8 cellular contexts compared by ENCODE assay signal in genomic region chr1:45303582-45304310, GRCh38. TPM values are rescaled to one million over a fixed set of nuclear protein-coding genes. Genes with fewer than 3 reads are reported as not detected.
DNase-seq lines count a peak whose midpoint lies in the region; ATAC-seq and TF ChIP-seq lines count a peak whose summit lies in the region.

No MANE protein-coding gene starts in this region.

- POLR2A ChIA-PET in T-cell (lab: Charles Lee), result interaction anchor here (0.6 to 1.3 kb wide), 19 partner anchors 11 to 943 kb away, joined by 3 to 32 read pairs (median 5); partner anchors contain the start of genes MUTYH (in 2 of the 2), TOE1 (in 2 of the 2), BTBD19 (in 1 of the 2) and HECTD3 (in 1 of the 2)

- in situ Hi-C loops in GM13976 (cut with MboI; ENCODE audit: low sequenced_read_pairs, unreplicated experiment), result no loop called here

- H3K27ac ChIP-seq in prostate gland, result peak overlapping the region; percentile 86 to 90
- peak overlapping the region; percentile 81 for H3K27ac ChIP-seq in urinary bladder (ENCODE audit: low read depth)

- peak overlapping the region; percentile 61 to 63 for H3K4me3 ChIP-seq in prostate gland
- peak overlapping the region; percentile 68 for H3K4me3 ChIP-seq in urinary bladder (ENCODE audit: low read depth, low read length)

- H3K9me3 Mint-ChIP-seq in T-cell, result no peaks in the 10 kb centered on the region

- CTCF ChIA-PET in T-cell (lab: Charles Lee), result interaction anchor here (0.5 to 6.5 kb wide), 55 partner anchors 11 to 1589 kb away, joined by 3 to 124 read pairs (median 4); partner anchors contain the start of genes MUTYH (in 2 of the 2), TOE1 (in 2 of the 2), ARMH1 (in 1 of the 2) and ATPAF1 (in 1 of the 2)

- WGBS in prostate gland, result under 1% methylated on average over 58 of the region's 63 CpGs
- WGBS in urinary bladder, result under 1% methylated on average over 63 of the region's 63 CpGs

- no peaks in the 10 kb centered on the region for H3K9me3 ChIP-seq in prostate gland

- DNase-seq in GM13976 (ENCODE audit: low spot score), result peak; percentile 98
- DNase-seq in NCI-H146 (lab: John Stamatoyannopoulos, UW), result peak; percentile 95
- peak; percentile 91 to 98 (median 96) for DNase-seq in T-cell
- DNase-seq in amygdala (lab: John Stamatoyannopoulos, UW), result peak; percentile 69 to 99 (median 97)
- peak; percentile 99 for DNase-seq in left ventricle myocardium superior
- peak; percentile 98 for DNase-seq in prostate gland (ENCODE audit: low spot score)

- peak; percentile 65 for ATAC-seq in HG02852 (IDR thresholded peaks at IDR 0.05; ENCODE audit: unreplicated experiment)
- ATAC-seq in T-cell (replicated peaks in 1 of 4), result peak; percentile 85 to 91 (median 89)
- ATAC-seq in left ventricle myocardium superior, result peak; percentile 97

- no peaks in the 10 kb centered on the region for H3K36me3 ChIP-seq in prostate gland
- no peaks in the 10 kb centered on the region for H3K36me3 ChIP-seq in urinary bladder (ENCODE audit: insufficient read depth)

- peak overlapping the region; percentile 96 to 98 for H3K27ac Mint-ChIP-seq in T-cell

- peak overlapping the region; percentile 88 to 90 (median 90) for H3K4me3 Mint-ChIP-seq in T-cell

- H3K27me3 ChIP-seq in prostate gland (replicated peaks; ENCODE audit: insufficient read depth), result no peaks in the 10 kb centered on the region

- no peaks in the 10 kb centered on the region for H3K36me3 Mint-ChIP-seq in T-cell

- H3K27me3 Mint-ChIP-seq in T-cell, result no peaks in the 10 kb centered on the region

- TF ChIP-seq POLR2A in prostate gland (IDR thresholded peaks at IDR 0.05), result peak; percentile 82

- no peaks in the 10 kb centered on the region for H3K4me1 ChIP-seq in prostate gland (replicated peaks)
- no peaks in the 10 kb centered on the region for H3K4me1 ChIP-seq in urinary bladder (ENCODE audit: insufficient read depth)

- intact Hi-C loops in left ventricle myocardium superior (cut with micrococcal nuclease), result no loop called here
- intact Hi-C loops in prostate gland (cut with DNase I), result loop anchor here (2.0 to 10.0 kb wide), 5 partner anchors 189 to 569 kb away; partner anchors contain the start of genes KIF2C, RNU5D-1, RPS8 and TESK2

- H3K4me1 Mint-ChIP-seq in T-cell, result peaks cover 19 to 32% (median 20%) of the 10 kb centered on the region in 3 donors

- TF ChIP-seq CTCF in GM13976 (IDR thresholded peaks at IDR 0.05; ENCODE audit: borderline replicate concordance, control extremely low read depth, extremely low read depth, insufficient read depth, missing control alignments), result peak; percentile 88
- peak; percentile 65 to 85 (median 79) for TF ChIP-seq CTCF in prostate gland (IDR thresholded peaks at IDR 0.05)

RNA-seq across cellular contexts. Expression of gene HPDL, which starts 22.9 kb away (rescaled TPM):
- total RNA-seq in T-cell, result 1 to 10 TPM in 3 of 5 donors, under 1 TPM in 2; 0.21 to 2.0 (median 1.4) TPM
- total RNA-seq in left ventricle myocardium superior, result not detected
- total RNA-seq in prostate gland, result 1 to 10 TPM in 1 of 2 donors, under 1 TPM in 1; 0.41 to 1.5 TPM
- 0.74 TPM for total RNA-seq in urinary bladder
- polyA plus RNA-seq in urinary bladder, result 1.0 TPM

RNA-seq across cellular contexts. Expression of gene TOE1, which starts 36.2 kb away (rescaled TPM):
- total RNA-seq in T-cell (10 to 100 TPM; 16.8 to 50.0 (median 19.8) TPM), left ventricle myocardium superior (3.5 TPM), prostate gland (10 to 100 TPM; 14.8 to 15.7 TPM), urinary bladder (8.9 TPM)
- 11.1 TPM for polyA plus RNA-seq in urinary bladder

RNA-seq across cellular contexts. Expression of gene MUTYH, which starts 36.5 kb away (rescaled TPM):
- total RNA-seq in T-cell, result 10 to 100 TPM; 60.2 to 71.0 (median 68.4) TPM
- total RNA-seq in left ventricle myocardium superior, result 7.7 TPM
- 10 to 100 TPM; 20.1 to 27.4 TPM for total RNA-seq in prostate gland
- total RNA-seq in urinary bladder, result 12.0 TPM
- 19.4 TPM for polyA plus RNA-seq in urinary bladder

Comparison
In these comparisons a context has a peak if more than half of its experiments do, and no peak if none do; other contexts are left out.
1. Peak in every context shown above with its lines: DNase-seq, ATAC-seq, H3K4me3 ChIP-seq and H3K27ac ChIP-seq.